In genomic region chr9:133023117-133023890, GRCh38 we compare ENCODE assay signal across 8 cellular contexts. TPM values are rescaled to one million over a fixed set of nuclear protein-coding genes. Genes with fewer than 3 reads are reported as not detected.
DNase-seq lines count a peak whose midpoint lies in the region; ATAC-seq and TF ChIP-seq lines count a peak whose summit lies in the region.

No MANE protein-coding gene starts in this region.

- POLR2A ChIA-PET in HEK293T (lab: Yijun Ruan, JAX), result no interaction called here

- no peak overlapping the region for H3K27ac Mint-ChIP-seq in activated T-cell treated with anti-CD3 and anti-CD28 coated beads, Interleukin-2, amount 50 U/mL, for 72 hours

- peaks cover 17% of the 10 kb centered on the region for H3K4me1 Mint-ChIP-seq in activated T-cell treated with anti-CD3 and anti-CD28 coated beads, Interleukin-2, amount 50 U/mL, for 72 hours (ENCODE audit: low read depth)

- H3K36me3 Mint-ChIP-seq in activated T-cell treated with anti-CD3 and anti-CD28 coated beads, Interleukin-2, amount 50 U/mL, for 72 hours (ENCODE audit: insufficient read depth in 2 of 2), result no peaks in the 10 kb centered on the region

- no peak for TF ChIP-seq POLR2A in NB4 (IDR thresholded peaks at IDR 0.05; ENCODE audit: extremely low read depth, insufficient read length)

- DNase-seq in GM20000 (ENCODE audit: low spot score) (peak; percentile 36), NB4 (ENCODE audit: low read depth) (peak; percentile 61), DMS 273 (lab: John Stamatoyannopoulos, UW; ENCODE audit: unreplicated experiment) (no peak), NCI-H2081 treated with DMSO at 0.1 percent for 48 hours (lab: John Stamatoyannopoulos, UW) (no peak), HEK293T (ENCODE audit: extremely low spot score) (no peak), 8988T (no peak)
- peak; percentile 56 to 60 for DNase-seq in activated T-cell treated with anti-CD3 and anti-CD28 coated beads, Interleukin-2, amount 50 U/mL, for 72 hours
- DNase-seq in stimulated activated CD4-positive, alpha-beta T cell treated with anti-CD3 and anti-CD28 coated beads, Interleukin-15, amount 100 ng/mL, for 24 hours, result peak; percentile 73

- CTCF ChIA-PET in HEK293T (lab: Yijun Ruan, JAX), result interaction anchor here (1.4 to 2.6 kb wide), 4 partner anchors 11 to 124 kb away, joined by 7 to 18 read pairs (median 8); no protein-coding TSS in a partner anchor

- no peak for TF ChIP-seq CTCF in GM20000 (IDR thresholded peaks at IDR 0.05; ENCODE audit: extremely low read depth, missing control alignments)
- no peak for TF ChIP-seq CTCF in NB4 (IDR thresholded peaks at IDR 0.05; ENCODE audit: low read depth, low read length)

- no peak overlapping the region for H3K4me3 ChIP-seq in NB4 (ENCODE audit: low read depth, low read length)

- H3K27me3 Mint-ChIP-seq in activated T-cell treated with anti-CD3 and anti-CD28 coated beads, Interleukin-2, amount 50 U/mL, for 72 hours (ENCODE audit: low read depth), result no peaks in the 10 kb centered on the region

- no peaks in the 10 kb centered on the region for H3K9me3 Mint-ChIP-seq in activated T-cell treated with anti-CD3 and anti-CD28 coated beads, Interleukin-2, amount 50 U/mL, for 72 hours

- peak overlapping the region; percentile 25 to 34 for H3K4me3 Mint-ChIP-seq in activated T-cell treated with anti-CD3 and anti-CD28 coated beads, Interleukin-2, amount 50 U/mL, for 72 hours

- ATAC-seq in activated T-cell treated with anti-CD3 and anti-CD28 coated beads, Interleukin-2, amount 50 U/mL, for 72 hours (replicated peaks in 1 of 2), result peak; percentile 54 to 61

TF ChIP-seq in HEK293T, 16 proteins besides CTCF, POLR2A, EP300 and RAD21:
- no peak for TF ChIP-seq FOXA1 (IDR thresholded peaks at IDR 0.05)
- TF ChIP-seq ELF4 (IDR thresholded peaks at IDR 0.05), result no peak
TF ChIP-seq in HEK293T: peak in this region for 0.

RNA-seq across cellular contexts. Expression of gene GTF3C5, which starts 7.5 kb away (rescaled TPM):
- 100 to 1,000 TPM in 1 of 2 donors, 10 to 100 TPM in 1; 79.5 to 101 TPM for total RNA-seq in activated T-cell treated with anti-CD3 and anti-CD28 coated beads, Interleukin-2, amount 50 U/mL, for 72 hours

RNA-seq across cellular contexts. Expression of gene CEL, which starts 38.5 kb away (rescaled TPM):
- total RNA-seq in activated T-cell treated with anti-CD3 and anti-CD28 coated beads, Interleukin-2, amount 50 U/mL, for 72 hours, result 1 to 10 TPM; 1.6 to 3.6 TPM

RNA-seq across cellular contexts. Expression of gene GFI1B, which starts 44.8 kb away (rescaled TPM):
- under 1 TPM in 1 of 2 donors, not detected in 1; 0.12 TPM for total RNA-seq in activated T-cell treated with anti-CD3 and anti-CD28 coated beads, Interleukin-2, amount 50 U/mL, for 72 hours

Comparison
In these comparisons a context has a peak if more than half of its experiments do, and no peak if none do; other contexts are left out.
1. DNase-seq: peak in GM20000 (single experiment), NB4 (single experiment), activated T-cell treated with anti-CD3 and anti-CD28 coated beads, Interleukin-2, amount 50 U/mL, for 72 hours (2 of 2) and stimulated activated CD4-positive, alpha-beta T cell treated with anti-CD3 and anti-CD28 coated beads, Interleukin-15, amount 100 ng/mL, for 24 hours (single experiment); none in DMS 273 (single experiment), NCI-H2081 treated with DMSO at 0.1 percent for 48 hours (single experiment), HEK293T (single experiment) and 8988T (single experiment).